Comparison of ENCODE assay signal across 8 cellular contexts in the genomic region with DNA sequence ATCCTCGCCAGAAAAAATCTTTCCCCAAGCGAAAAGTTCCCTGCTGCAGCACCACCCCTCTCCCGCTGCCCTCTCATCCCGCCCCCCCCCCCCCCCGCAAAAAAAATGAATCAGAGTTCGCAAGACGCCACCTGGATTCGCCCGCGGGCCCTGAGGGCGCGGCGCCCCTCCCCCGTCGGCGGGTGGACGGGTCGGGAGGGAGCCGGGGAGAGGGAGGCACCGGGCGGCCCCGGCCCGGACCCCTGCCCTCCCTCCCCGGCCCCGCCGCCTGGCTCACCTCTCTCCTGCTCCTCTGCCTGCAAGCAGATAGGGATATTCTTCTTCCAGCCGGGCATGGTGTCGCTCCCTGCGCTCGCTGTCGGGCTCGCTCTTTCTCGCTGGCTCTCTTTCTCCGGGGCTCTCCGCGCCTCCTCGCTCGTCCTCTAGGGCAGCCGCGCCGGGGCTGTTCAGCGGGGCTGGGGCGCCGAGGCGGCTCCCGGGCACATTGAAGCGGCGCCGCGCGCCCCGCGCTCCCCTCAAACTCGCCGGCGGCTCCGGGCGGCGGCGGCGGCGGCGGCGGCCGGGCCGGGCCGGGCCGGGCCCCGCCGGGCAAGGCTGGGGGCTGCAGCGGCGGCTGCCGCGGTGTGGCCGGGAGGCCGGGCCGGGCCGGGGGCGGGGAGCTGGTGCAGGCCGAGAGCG.
DNase-seq lines count a peak whose midpoint lies in the region; ATAC-seq, FAIRE-seq and TF ChIP-seq lines count a peak whose summit lies in the region.

No MANE protein-coding gene starts in this region.

- peak overlapping the region; percentile 79 to 91 (median 90) for H3K4me3 Mint-ChIP-seq in T-cell
- peak overlapping the region; percentile 77 for H3K4me3 Mint-ChIP-seq in MCF 10A (ENCODE audit: unreplicated experiment)

- no peak overlapping the region for H2BK120ac ChIP-seq in IMR-90 (ENCODE audit: low read depth, low read length)

- peak overlapping the region; percentile 39; the same call in 1 of the 2 replicates for H3K4me2 ChIP-seq in IMR-90 (ENCODE audit: low read depth, low read length)

- TF ChIP-seq POLR2A in IMR-90 (IDR thresholded peaks at IDR 0.05; ENCODE audit: low read depth, low read length) = no peak

- POLR2A ChIA-PET in IMR-90 (lab: Charles Lee; ENCODE audit: unreplicated experiment) = no interaction called here
- POLR2A ChIA-PET in T-cell (lab: Charles Lee) = no interaction called here
- POLR2A ChIA-PET in MCF 10A (lab: Yijun Ruan, JAX) = interaction anchor here (0.6 to 3.1 kb wide), 4 partner anchors 10 to 200 kb away, joined by 3 to 17 read pairs (median 5); a partner anchor contains a TSS

- in situ Hi-C loops in IMR-90 (cut with MboI; ENCODE audit: low sequenced_read_pairs) = no loop called here

- H3K36me3 ChIP-seq in IMR-90 (ENCODE audit: control insufficient read depth, insufficient read depth, low read length) (no peaks in the 10 kb centered on the region), kidney (ENCODE audit: control insufficient read depth in 1 of 2, insufficient read depth in 2 of 2, low read length in 2 of 2) (no peaks in the 10 kb centered on the region)

- peak overlapping the region; percentile 88 for H2AFZ ChIP-seq in IMR-90 (replicated peaks; ENCODE audit: low read length, poor library complexity)

- no peak overlapping the region for H2AK9ac ChIP-seq in IMR-90 (replicated peaks; ENCODE audit: low read depth, low read length, poor library complexity)

- H3K79me1 ChIP-seq in IMR-90 (ENCODE audit: low read depth in 1 of 2, low read length in 2 of 2) = no peaks in the 10 kb centered on the region

- H3K27ac Mint-ChIP-seq in T-cell (peak overlapping the region in 1 of 2 donors; percentile 57), MCF 10A (ENCODE audit: low read depth, unreplicated experiment) (peak overlapping the region; percentile 63)

- no peak overlapping the region for H3K4ac ChIP-seq in IMR-90 (ENCODE audit: low read depth, low read length)

- H2AK5ac ChIP-seq in IMR-90 (ENCODE audit: low read depth, low read length) = no peak overlapping the region

- H3K36me3 Mint-ChIP-seq in T-cell = no peaks in the 10 kb centered on the region
- no peaks in the 10 kb centered on the region for H3K36me3 Mint-ChIP-seq in MCF 10A (ENCODE audit: insufficient read depth, unreplicated experiment)

- intact Hi-C loops in IMR-90 (cut with micrococcal nuclease) = no loop called here
- intact Hi-C loops in MCF 10A (cut with micrococcal nuclease) = loop anchor here (1.0 to 5.0 kb wide), 2 partner anchors 151 to 162 kb away; no protein-coding TSS in a partner anchor
- intact Hi-C loops in kidney (cut with DNase I) = no loop called here

- H3K9me3 Mint-ChIP-seq in T-cell (no peaks in the 10 kb centered on the region), MCF 10A (ENCODE audit: unreplicated experiment) (no peaks in the 10 kb centered on the region)

- H3K9me3 ChIP-seq in IMR-90 (ENCODE audit: control insufficient read depth, insufficient read depth, low read length) (no peaks in the 10 kb centered on the region), kidney (ENCODE audit: control insufficient read depth in 1 of 2, low read length in 2 of 2) (no peaks in the 10 kb centered on the region)

- BruUV-seq in IMR-90 (replicated peaks; lab: Mats Ljungman, UMichigan) (no TSS peak), MCF 10A (replicated peaks; lab: Mats Ljungman, UMichigan) (no TSS peak)

- no peak overlapping the region for H3K27ac ChIP-seq in IMR-90 (ENCODE audit: insufficient read depth, low read length)
- peak overlapping the region; percentile 34 to 51 for H3K27ac ChIP-seq in kidney (ENCODE audit: low read depth in 2 of 2, low read length in 2 of 2)

- CTCF ChIA-PET in IMR-90 (lab: Yijun Ruan, JAX) (no interaction called here), T-cell (lab: Charles Lee) (interaction anchor here (0.5 to 0.7 kb wide), 6 partner anchors 9 to 1883 kb away, joined by 3 to 6 read pairs (median 4); no protein-coding TSS in a partner anchor), MCF 10A (lab: Yijun Ruan, JAX) (interaction anchor here (0.5 to 1.8 kb wide), 9 partner anchors 26 to 930 kb away, joined by 3 to 10 read pairs (median 3); no protein-coding TSS in a partner anchor)

- H2BK15ac ChIP-seq in IMR-90 (ENCODE audit: low read depth, low read length) = no peak overlapping the region

- 0% methylated on average over 2 of the region's 81 CpGs; no CpG with 5 or more reads in 1 of the 2 experiments for WGBS in IMR-90 (ENCODE audit: extremely low coverage in 2 of 2, insufficient read length in 1 of 2), 2 experiments

- ATAC-seq in GM21423 (IDR thresholded peaks at IDR 0.05; ENCODE audit: unreplicated experiment) (peak; percentile 46), IMR-90 (ENCODE audit: low read depth) (peak; percentile 78), T-cell (replicated peaks in 1 of 4) (peak; percentile 73 to 81 (median 75)), HG03378 (IDR thresholded peaks at IDR 0.05; ENCODE audit: unreplicated experiment) (no peak)

- H3K56ac ChIP-seq in IMR-90 (ENCODE audit: extremely low read depth, insufficient read depth, low read length) = no peak overlapping the region

- peak overlapping the region; percentile 34 for H3K4me3 ChIP-seq in IMR-90 (ENCODE audit: insufficient read depth, low read depth, low read length)
- H3K4me3 ChIP-seq in kidney (ENCODE audit: low read length in 2 of 2) = peak overlapping the region; percentile 9 to 71

- no peak overlapping the region for H4K91ac ChIP-seq in IMR-90 (ENCODE audit: insufficient read depth, low read depth, low read length)

- H3K9ac ChIP-seq in IMR-90 (ENCODE audit: low read depth, low read length) (no peak overlapping the region), kidney (ENCODE audit: low read length in 2 of 2) (no peak overlapping the region)

- no peak for FAIRE-seq in kidney (lab: Jason Lieb, UNC)

- no peaks in the 10 kb centered on the region for H3K4me1 ChIP-seq in IMR-90 (ENCODE audit: control insufficient read depth, insufficient read depth, low read length)
- H3K4me1 ChIP-seq in kidney (ENCODE audit: control insufficient read depth in 1 of 2, insufficient read depth in 1 of 2, low read depth in 1 of 2, low read length in 2 of 2) = no peaks in the 10 kb centered on the region

- dilution Hi-C loops in IMR-90 (cut with HindIII; ENCODE audit: low sequenced_read_pairs, unreplicated experiment) = no loop called here

- H4K8ac ChIP-seq in IMR-90 (ENCODE audit: low read depth in 2 of 2, low read length in 2 of 2) = no peak overlapping the region

- DNase-seq in DMS53 treated with DMSO at 0.1 percent for 48 hours (lab: John Stamatoyannopoulos, UW; ENCODE audit: unreplicated experiment) = peak; percentile 48
- peak; percentile 7 for DNase-seq in IMR-90
- peak in 30 of 34 experiments; percentile 6 to 57 (median 32) for DNase-seq in T-cell
- peak; percentile 69 for DNase-seq in MCF 10A (ENCODE audit: unreplicated experiment)
- peak; percentile 79 for DNase-seq in kidney
- DNase-seq in stimulated activated CD4-positive, alpha-beta T cell treated with anti-CD3 and anti-CD28 coated beads, Interleukin-4, amount 100 ng/mL, for 24 hours = peak; percentile 42

- no peak overlapping the region for H4K5ac ChIP-seq in IMR-90 (ENCODE audit: low read depth, low read length)

- peaks cover 18 to 29% (median 19%) of the 10 kb centered on the region in 3 donors for H3K4me1 Mint-ChIP-seq in T-cell
- peaks cover 21% of the 10 kb centered on the region for H3K4me1 Mint-ChIP-seq in MCF 10A (ENCODE audit: insufficient read depth, unreplicated experiment)

- no peak for TF ChIP-seq CTCF in IMR-90 (conservative IDR thresholded peaks at IDR 0.05; ENCODE audit: low read depth, low read length)
- TF ChIP-seq CTCF in MCF 10A (IDR thresholded peaks at IDR 0.05; ENCODE audit: unreplicated experiment) = peak; percentile 1
- no peak for TF ChIP-seq CTCF in kidney (IDR thresholded peaks at IDR 0.05; ENCODE audit: borderline replicate concordance, extremely low read depth, insufficient read depth)

- no peak overlapping the region for H3K23ac ChIP-seq in IMR-90 (ENCODE audit: low read depth, low read length)

- peaks cover 31% of the 10 kb centered on the region for H3K27me3 ChIP-seq in IMR-90 (ENCODE audit: control insufficient read depth, insufficient read depth, low read length)

- H2BK20ac ChIP-seq in IMR-90 (ENCODE audit: low read depth, low read length) = no peak overlapping the region

- H3K14ac ChIP-seq in IMR-90 (replicated peaks; ENCODE audit: low read depth, low read length) = no peak overlapping the region

- no peaks in the 10 kb centered on the region for H4K20me1 ChIP-seq in IMR-90 (ENCODE audit: insufficient read depth, low read length)

- H3K27me3 Mint-ChIP-seq in T-cell = peaks cover 22 to 24% of the 10 kb centered on the region in 2 donors
- H3K27me3 Mint-ChIP-seq in MCF 10A (ENCODE audit: insufficient read depth, unreplicated experiment) = no peaks in the 10 kb centered on the region

- H3K18ac ChIP-seq in IMR-90 (ENCODE audit: low read depth, low read length) = no peak overlapping the region

- no peaks in the 10 kb centered on the region; the same call in 1 of the 2 replicates for H3K9me1 ChIP-seq in IMR-90 (ENCODE audit: insufficient read depth, low read length)

- H2BK5ac ChIP-seq in IMR-90 (ENCODE audit: low read depth, low read length, poor library complexity, severe bottlenecking) = no peak overlapping the region

- TF ChIP-seq RAD21 in IMR-90 (IDR thresholded peaks at IDR 0.05; ENCODE audit: low read length) = no peak

TF ChIP-seq in IMR-90, 13 proteins besides CTCF, POLR2A, EP300 and RAD21:
- TF ChIP-seq RCOR1 (IDR thresholded peaks at IDR 0.05; ENCODE audit: insufficient replicate concordance, low read length) (no peak), BHLHE40 (IDR thresholded peaks at IDR 0.05; ENCODE audit: low read depth, low read length) (no peak), CEBPB (IDR thresholded peaks at IDR 0.05; ENCODE audit: low read depth, low read length) (no peak), CHD1 (IDR thresholded peaks at IDR 0.05; ENCODE audit: low read depth, low read length) (no peak), MAFK (IDR thresholded peaks at IDR 0.05; ENCODE audit: low read depth, low read length) (no peak)
- TF ChIP-seq, protein P1, sequence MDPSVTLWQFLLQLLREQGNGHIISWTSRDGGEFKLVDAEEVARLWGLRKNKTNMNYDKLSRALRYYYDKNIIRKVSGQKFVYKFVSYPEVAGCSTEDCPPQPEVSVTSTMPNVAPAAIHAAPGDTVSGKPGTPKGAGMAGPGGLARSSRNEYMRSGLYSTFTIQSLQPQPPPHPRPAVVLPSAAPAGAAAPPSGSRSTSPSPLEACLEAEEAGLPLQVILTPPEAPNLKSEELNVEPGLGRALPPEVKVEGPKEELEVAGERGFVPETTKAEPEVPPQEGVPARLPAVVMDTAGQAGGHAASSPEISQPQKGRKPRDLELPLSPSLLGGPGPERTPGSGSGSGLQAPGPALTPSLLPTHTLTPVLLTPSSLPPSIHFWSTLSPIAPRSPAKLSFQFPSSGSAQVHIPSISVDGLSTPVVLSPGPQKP (IDR thresholded peaks at IDR 0.05; ENCODE audit: borderline replicate concordance, low read depth, low read length) = no peak

Comparison
In these comparisons a context has a peak if more than half of its experiments do, and no peak if none do; other contexts are left out.
1. DNase-seq: peak in every context shown above with its lines; median percentile 79 in kidney; 69 in MCF 10A; 48 in DMS53 treated with DMSO at 0.1 percent for 48 hours; 42 in stimulated activated CD4-positive, alpha-beta T cell treated with anti-CD3 and anti-CD28 coated beads, Interleukin-4, amount 100 ng/mL, for 24 hours; 32 in T-cell; 7 in IMR-90.